33 cellular contexts compared by ENCODE assay signal in the genomic region with DNA sequence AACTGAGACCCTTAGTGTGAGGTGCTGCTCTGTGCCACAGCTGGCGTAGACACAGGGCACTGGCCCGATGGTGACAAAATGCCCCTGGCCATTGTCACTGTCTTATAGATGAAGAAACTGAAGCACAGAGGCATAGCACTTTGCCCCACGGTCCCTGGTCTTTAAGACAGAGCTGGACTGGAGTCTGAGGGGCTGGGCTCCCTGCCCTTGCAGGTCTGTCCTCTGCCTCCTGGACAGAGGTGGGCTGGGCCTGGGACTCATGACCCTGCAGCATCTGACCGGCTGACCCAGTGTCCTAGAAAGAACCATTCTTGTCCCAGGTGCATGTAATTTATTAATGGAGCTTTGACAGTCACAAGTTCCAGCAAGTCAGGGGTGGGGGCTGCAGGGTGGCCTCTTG. TPM values are rescaled to one million over a fixed set of nuclear protein-coding genes. Genes with fewer than 3 reads are reported as not detected.
A peak's percentile ranks its signal among the peaks of the same experiment; 100 is the strongest.
DNase-seq lines count a peak whose midpoint lies in the region; ATAC-seq and TF ChIP-seq lines count a peak whose summit lies in the region.
"Had no signal": no experiment of that assay in that cellular context is flagged by ENCODE, and none has a peak within 500 bp of the region (broad histone marks: within the 10 kb centered on the region; RNA-seq: fewer than 3 reads in every experiment).

No MANE protein-coding gene starts in this region.

- H3K27me3 Mint-ChIP-seq in activated naive CD8-positive, alpha-beta T cell = no peaks in the 10 kb centered on the region
- H3K27me3 Mint-ChIP-seq in activated naive CD8-positive, alpha-beta T cell treated with anti-CD3 and anti-CD28 coated beads for 36 hours = no peaks in the 10 kb centered on the region
- H3K27me3 Mint-ChIP-seq in activated CD8-positive, alpha-beta T cell treated with anti-CD3 and anti-CD28 coated beads for 36 hours = no peaks in the 10 kb centered on the region
- no peaks in the 10 kb centered on the region for H3K27me3 Mint-ChIP-seq in memory B cell
- H3K27me3 Mint-ChIP-seq: activated CD4-positive, alpha-beta T cell treated with anti-CD3 and anti-CD28 coated beads, Interleukin-2, amount 10 ng/mL, durations not matched to agents 24 days and 14 days; activated T-cell treated with anti-CD3 and anti-CD28 coated beads, Interleukin-2, amount 50 U/mL, for 24 hours; brain had no signal

- TF ChIP-seq CTCF in activated CD8-positive, alpha-beta T cell treated with anti-CD3 and anti-CD28 coated beads for 36 hours (IDR thresholded peaks at IDR 0.05) = no peak
- no peak for TF ChIP-seq CTCF in GM20000 (IDR thresholded peaks at IDR 0.05; ENCODE audit: extremely low read depth, missing control alignments)

- intact Hi-C loops in activated CD8-positive, alpha-beta T cell treated with anti-CD3 and anti-CD28 coated beads for 36 hours (cut with micrococcal nuclease) = no loop called here

- H3K27ac Mint-ChIP-seq in activated naive CD8-positive, alpha-beta T cell = peak overlapping the region; percentile 17
- no peak overlapping the region for H3K27ac Mint-ChIP-seq in activated naive CD8-positive, alpha-beta T cell treated with anti-CD3 and anti-CD28 coated beads for 36 hours
- H3K27ac Mint-ChIP-seq in activated CD8-positive, alpha-beta T cell treated with anti-CD3 and anti-CD28 coated beads for 36 hours = peak overlapping the region; percentile 11
- peak overlapping the region; percentile 59 for H3K27ac Mint-ChIP-seq in memory B cell
- H3K27ac Mint-ChIP-seq: activated CD4-positive, alpha-beta T cell treated with anti-CD3 and anti-CD28 coated beads, Interleukin-2, amount 10 ng/mL, durations not matched to agents 24 days and 14 days; mesothelial cell of epicardium had no signal

- in situ Hi-C loops in KBM-7 (cut with MboI; ENCODE audit: low pct_unique_long_range_greater_than_20kb, low sequenced_read_pairs) = no loop called here

- DNase-seq in activated naive CD8-positive, alpha-beta T cell treated with anti-CD3 and anti-CD28 coated beads for 36 hours = no peak
- no peak for DNase-seq in activated CD8-positive, alpha-beta T cell treated with anti-CD3 and anti-CD28 coated beads for 36 hours
- DNase-seq in memory B cell (ENCODE audit: low spot score in 2 of 2) (no peak), AML-193 (lab: John Stamatoyannopoulos, UW) (no peak), KBM-7 (no peak), NCI-H82 (lab: John Stamatoyannopoulos, UW) (no peak), GM20000 (ENCODE audit: low spot score) (no peak)
- DNase-seq: activated CD4-positive, alpha-beta T cell treated with anti-CD3 and anti-CD28 coated beads, Interleukin-2, amount 10 ng/mL, durations not matched to agents 24 days and 14 days; activated T-cell treated with anti-CD3 and anti-CD28 coated beads, Interleukin-2, amount 50 U/mL, for 24 hours; amniotic stem cell; cerebellar nuclear complex; DMS 273 treated with DMSO at 0.1 percent for 48 hours; EL; esophagus squamous epithelium; foreskin melanocyte; HCEC 1CT; heart left ventricle; Karpas-422; left ventricle myocardium superior; NCI-H1417 treated with DMSO at 0.1 percent for 48 hours; NCI-H2081; NCI-H526; NK-92 treated with Interleukin-12 subunit alpha and Interleukin-12 subunit beta, amount 100 ng/mL, for 24 hours; nucleus accumbens; PC-3; right lobe of liver; Right ventricle myocardium superior; stimulated activated CD4-positive, alpha-beta T cell treated with anti-CD3 and anti-CD28 coated beads, Interleukin-4, amount 100 ng/mL, for 1 hour; T-helper 9 cell; upper lobe of left lung had no signal

- H3K36me3 Mint-ChIP-seq in activated naive CD8-positive, alpha-beta T cell = peaks cover 8% of the 10 kb centered on the region
- peaks cover 40% of the 10 kb centered on the region for H3K36me3 Mint-ChIP-seq in activated naive CD8-positive, alpha-beta T cell treated with anti-CD3 and anti-CD28 coated beads for 36 hours
- H3K36me3 Mint-ChIP-seq in activated CD8-positive, alpha-beta T cell treated with anti-CD3 and anti-CD28 coated beads for 36 hours (ENCODE audit: low read depth) = peaks cover 40% of the 10 kb centered on the region
- H3K36me3 Mint-ChIP-seq in memory B cell = peaks cover 13% of the 10 kb centered on the region

- ATAC-seq in activated CD8-positive, alpha-beta T cell treated with anti-CD3 and anti-CD28 coated beads for 36 hours = no peak
- ATAC-seq in memory B cell (ENCODE audit: low read depth) = no peak
- ATAC-seq: left ventricle myocardium superior, PC-3, right lobe of liver had no signal

- CTCF ChIA-PET in activated CD8-positive, alpha-beta T cell treated with anti-CD3 and anti-CD28 coated beads for 36 hours (lab: Charles Lee) = no interaction called here

- peaks cover 11% of the 10 kb centered on the region for H3K4me1 Mint-ChIP-seq in activated naive CD8-positive, alpha-beta T cell (ENCODE audit: low read depth)
- H3K4me1 Mint-ChIP-seq in activated naive CD8-positive, alpha-beta T cell treated with anti-CD3 and anti-CD28 coated beads for 36 hours = peaks cover 7% of the 10 kb centered on the region
- peaks cover 13% of the 10 kb centered on the region for H3K4me1 Mint-ChIP-seq in activated CD8-positive, alpha-beta T cell treated with anti-CD3 and anti-CD28 coated beads for 36 hours (ENCODE audit: low read depth)
- peaks cover 12% of the 10 kb centered on the region for H3K4me1 Mint-ChIP-seq in memory B cell
- H3K4me1 Mint-ChIP-seq: brain, mesothelial cell of epicardium had no signal

- POLR2A ChIA-PET in activated CD8-positive, alpha-beta T cell treated with anti-CD3 and anti-CD28 coated beads for 36 hours (lab: Charles Lee) = interaction anchor here (0.7 to 2.6 kb wide), 7 partner anchors 9 to 35 kb away, joined by 3 to 9 read pairs (median 4); a partner anchor contains a TSS

- H3K4me3 Mint-ChIP-seq in activated naive CD8-positive, alpha-beta T cell = no peak overlapping the region
- H3K4me3 Mint-ChIP-seq in activated naive CD8-positive, alpha-beta T cell treated with anti-CD3 and anti-CD28 coated beads for 36 hours = no peak overlapping the region
- H3K4me3 Mint-ChIP-seq in activated CD8-positive, alpha-beta T cell treated with anti-CD3 and anti-CD28 coated beads for 36 hours = no peak overlapping the region
- H3K4me3 Mint-ChIP-seq in memory B cell = no peak overlapping the region
- H3K4me3 Mint-ChIP-seq: activated CD4-positive, alpha-beta T cell treated with anti-CD3 and anti-CD28 coated beads, Interleukin-2, amount 10 ng/mL, durations not matched to agents 24 days and 14 days; activated T-cell treated with anti-CD3 and anti-CD28 coated beads, Interleukin-2, amount 50 U/mL, for 24 hours; brain; mesothelial cell of epicardium had no signal

- no peaks in the 10 kb centered on the region for H3K9me3 Mint-ChIP-seq in activated naive CD8-positive, alpha-beta T cell (ENCODE audit: low read depth)
- no peaks in the 10 kb centered on the region for H3K9me3 Mint-ChIP-seq in activated naive CD8-positive, alpha-beta T cell treated with anti-CD3 and anti-CD28 coated beads for 36 hours
- no peaks in the 10 kb centered on the region for H3K9me3 Mint-ChIP-seq in activated CD8-positive, alpha-beta T cell treated with anti-CD3 and anti-CD28 coated beads for 36 hours
- no peaks in the 10 kb centered on the region for H3K9me3 Mint-ChIP-seq in memory B cell
- H3K9me3 Mint-ChIP-seq: activated CD4-positive, alpha-beta T cell treated with anti-CD3 and anti-CD28 coated beads, Interleukin-2, amount 10 ng/mL, durations not matched to agents 24 days and 14 days; activated T-cell treated with anti-CD3 and anti-CD28 coated beads, Interleukin-2, amount 50 U/mL, for 24 hours; brain; mesothelial cell of epicardium had no signal

RNA-seq across cellular contexts. Expression of a gene that starts 6.2 kb away (rescaled TPM):
- under 1 TPM; 0.08 TPM for total RNA-seq in activated naive CD8-positive, alpha-beta T cell treated with anti-CD3 and anti-CD28 coated beads for 36 hours
- under 1 TPM; 0.22 to 0.25 TPM for total RNA-seq in activated CD8-positive, alpha-beta T cell treated with anti-CD3 and anti-CD28 coated beads for 36 hours

RNA-seq across cellular contexts. Expression of a gene that starts 35.8 kb away (rescaled TPM):
- total RNA-seq in activated naive CD8-positive, alpha-beta T cell treated with anti-CD3 and anti-CD28 coated beads for 36 hours = 100 to 1,000 TPM; 139 TPM
- 100 to 1,000 TPM; 100 to 102 TPM for total RNA-seq in activated CD8-positive, alpha-beta T cell treated with anti-CD3 and anti-CD28 coated beads for 36 hours
